ENCODE assay signal across 7 cellular contexts in the genomic region with DNA sequence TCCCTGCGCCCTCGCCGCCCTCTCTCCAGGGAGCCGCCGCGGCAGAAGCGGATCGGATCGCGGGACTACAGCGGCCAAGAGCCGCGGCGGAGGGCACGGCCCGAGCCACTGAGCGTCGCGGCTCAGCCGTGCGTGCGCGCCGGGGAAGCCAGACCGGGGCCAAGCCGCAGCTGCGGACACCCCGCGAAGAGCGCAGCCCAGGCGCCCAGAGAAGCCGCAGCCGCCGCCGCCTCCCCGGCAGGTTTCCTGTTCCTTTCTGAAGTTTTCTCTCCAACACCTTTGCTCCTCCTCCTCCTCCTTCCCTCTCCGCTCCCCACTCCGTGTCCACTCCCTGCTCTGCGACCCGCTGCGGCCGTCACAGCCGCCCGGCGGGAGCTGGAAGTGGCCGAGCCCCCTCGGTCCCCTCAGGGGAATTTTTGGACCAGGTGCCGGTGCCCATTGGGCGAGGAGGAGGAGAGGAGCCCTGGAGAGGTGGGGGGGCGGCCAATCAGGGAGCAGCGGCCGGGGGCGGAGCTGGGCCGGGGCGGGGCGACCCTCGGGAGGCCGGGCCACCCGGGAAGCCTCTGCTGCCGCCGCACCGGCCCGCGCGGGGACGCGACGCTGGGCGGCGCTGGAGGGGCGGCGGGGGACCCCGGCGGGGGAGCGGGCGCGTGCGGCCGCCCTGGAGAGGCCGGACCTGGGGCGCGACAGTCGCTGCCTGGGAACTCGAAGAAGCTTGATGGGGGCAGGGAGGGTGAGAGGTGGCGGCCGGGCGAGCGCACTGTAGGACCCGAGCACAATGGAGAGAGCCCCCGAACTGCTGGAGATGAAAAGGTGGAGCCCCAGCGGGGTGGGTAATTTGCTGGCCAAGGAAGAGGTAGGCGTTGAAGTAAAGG. TPM values are rescaled to one million over a fixed set of nuclear protein-coding genes. Genes with fewer than 3 reads are reported as not detected.
DNase-seq lines count a peak whose midpoint lies in the region; ATAC-seq, FAIRE-seq and TF ChIP-seq lines count a peak whose summit lies in the region.

A gene (minus strand): TSS at position 378 of the 875 bp plus-strand sequence. CDS start 413 bp downstream, outside the sequence.

- H2AFZ ChIP-seq in astrocyte (ENCODE audit: low read depth, low read length) (peak within 1 kb of the TSS; percentile 89), hepatocyte (peak within 1 kb of the TSS; percentile 87)

- H3K27ac Mint-ChIP-seq in astrocyte (ENCODE audit: unreplicated experiment): peak within 1 kb of the TSS; percentile 99

- FAIRE-seq in astrocyte (lab: Jason Lieb, UNC): no peak

- H3K4me2 ChIP-seq in astrocyte (ENCODE audit: low read length) (peak within 1 kb of the TSS; percentile 90), hepatocyte (peak within 1 kb of the TSS; percentile 91)

- H3K4me1 Mint-ChIP-seq in astrocyte (ENCODE audit: low read depth, unreplicated experiment): peaks cover 18% of the 10 kb centered on the region

- H3K36me3 Mint-ChIP-seq in astrocyte (ENCODE audit: low read depth, unreplicated experiment): no peaks in the 10 kb centered on the region

- H3K9me3 ChIP-seq in astrocyte (ENCODE audit: insufficient read depth, low read depth, low read length) (no peaks in the 10 kb centered on the region), hepatocyte (ENCODE audit: low read depth) (no peaks in the 10 kb centered on the region)

- DNase-seq in NCI-H1694 treated with DMSO at 0.1 percent for 48 hours (lab: John Stamatoyannopoulos, UW) (peak; percentile 67), T-helper 22 cell (ENCODE audit: low read depth) (peak; percentile 87), astrocyte (ENCODE audit: low read depth) (peak; percentile 77), hepatocyte (ENCODE audit: low spot score) (peak; percentile 97), retinal pigment epithelial cell (ENCODE audit: low read depth) (no peak)

- H3K9ac ChIP-seq in astrocyte (ENCODE audit: low read length): peak within 1 kb of the TSS; percentile 89

- H3K79me2 ChIP-seq in astrocyte (ENCODE audit: insufficient read depth, low read length): peaks cover 31% of the 10 kb centered on the region
- peaks cover 37% of the 10 kb centered on the region for H3K79me2 ChIP-seq in hepatocyte

- H3K27me3 Mint-ChIP-seq in astrocyte (ENCODE audit: low read depth, unreplicated experiment): no peaks in the 10 kb centered on the region

- no peaks in the 10 kb centered on the region for H3K36me3 ChIP-seq in astrocyte (ENCODE audit: insufficient read depth, low read length)
- no peaks in the 10 kb centered on the region for H3K36me3 ChIP-seq in hepatocyte (replicated peaks; ENCODE audit: insufficient read depth, low read depth)

- no peaks in the 10 kb centered on the region for H3K9me2 ChIP-seq in hepatocyte (replicated peaks; ENCODE audit: insufficient read depth)

- H3K27ac ChIP-seq in astrocyte (ENCODE audit: low read depth, low read length) (peak within 1 kb of the TSS; percentile 88), hepatocyte (peak within 1 kb of the TSS; percentile 80)

- H3K27me3 ChIP-seq in astrocyte (ENCODE audit: insufficient read depth, low read length) (no peaks in the 10 kb centered on the region), hepatocyte (no peaks in the 10 kb centered on the region)

- ATAC-seq in GM18499 (IDR thresholded peaks at IDR 0.05; ENCODE audit: insufficient read depth, unreplicated experiment): peak; percentile 47
- peak; percentile 65 for ATAC-seq in HG02870 (IDR thresholded peaks at IDR 0.05; ENCODE audit: unreplicated experiment)

- 1% methylated on average over 66 of the region's 92 CpGs for WGBS in hepatocyte (ENCODE audit: low lambda C conversion rate, missing lambda C conversion rate)

- peaks cover 10% of the 10 kb centered on the region for H4K20me1 ChIP-seq in astrocyte (ENCODE audit: insufficient read depth, low read length)
- H4K20me1 ChIP-seq in hepatocyte (ENCODE audit: insufficient read depth, poor library complexity, severe bottlenecking): peaks cover 15% of the 10 kb centered on the region

- no peak for TF ChIP-seq CTCF in astrocyte (IDR thresholded peaks at IDR 0.05; ENCODE audit: insufficient read depth, low read depth, low read length)
- peak; percentile 30 for TF ChIP-seq CTCF in hepatocyte (IDR thresholded peaks at IDR 0.05; ENCODE audit: poor library complexity)
- TF ChIP-seq CTCF in retinal pigment epithelial cell (conservative IDR thresholded peaks at IDR 0.05; ENCODE audit: low read depth, low read length): peak; percentile 3

- H3K4me3 Mint-ChIP-seq in astrocyte (ENCODE audit: unreplicated experiment): peak within 1 kb of the TSS; percentile 98

- no peaks in the 10 kb centered on the region for H3K9me3 Mint-ChIP-seq in astrocyte (ENCODE audit: unreplicated experiment)

- H3K4me1 ChIP-seq in astrocyte (ENCODE audit: insufficient read depth, low read length) (peaks cover 8% of the 10 kb centered on the region), hepatocyte (ENCODE audit: insufficient read depth) (peaks cover 6% of the 10 kb centered on the region)

- H3K4me3 ChIP-seq in astrocyte (ENCODE audit: insufficient read depth, low read depth, low read length) (peak within 1 kb of the TSS; percentile 72), hepatocyte (peak within 1 kb of the TSS; percentile 95), retinal pigment epithelial cell (ENCODE audit: low read length) (peak within 1 kb of the TSS; percentile 68)

RNA-seq across cellular contexts. Expression of the gene that starts here (rescaled TPM):
- total RNA-seq in astrocyte (24.4 and 24.8 TPM in 2 replicates), hepatocyte (39.6 and 51.4 TPM in 2 replicates)
- polyA plus RNA-seq in hepatocyte: 22.0 and 36.7 TPM in 2 replicates
